ENCODE assay signal across 27 cellular contexts in genomic region chr10:76012928-76013327, GRCh38.
"Had no signal": no experiment of that assay in that cellular context is flagged by ENCODE, and none has a peak within 500 bp of the region (broad histone marks: within the 10 kb centered on the region; RNA-seq: fewer than 3 reads in every experiment).

No MANE protein-coding gene starts in this region.

- H3K27ac Mint-ChIP-seq: activated CD8-positive, alpha-beta memory T cell treated with anti-CD3 and anti-CD28 coated beads, Interleukin-2, amount 10 ng/mL, durations not matched to agents 7 days and 5 days; activated naive CD4-positive, alpha-beta T cell treated with anti-CD3 and anti-CD28 coated beads, Interleukin-2, amount 50 U/mL, for 72 hours; activated naive CD8-positive, alpha-beta T cell treated with anti-CD3 and anti-CD28 coated beads, Interleukin-2, amount 50 U/mL, for 24 hours; T-helper 1 cell treated with Interleukin-12 subunit alpha and Interleukin-12 subunit beta and Interleukin-4 antibody, amounts not matched to agents 30 μg/mL and 1 μg/mL, for 36 hours; WTC11 had no signal

- H3K9me3 ChIP-seq: ascending aorta, SJSA1 had no signal

- H3K4me3 ChIP-seq: ascending aorta, SJSA1 had no signal

- H3K27me3 ChIP-seq: ascending aorta, SJSA1 had no signal

- ATAC-seq: activated CD8-positive, alpha-beta memory T cell treated with anti-CD3 and anti-CD28 coated beads, Interleukin-2, amount 10 ng/mL, durations not matched to agents 7 days and 5 days; activated naive CD4-positive, alpha-beta T cell treated with anti-CD3 and anti-CD28 coated beads, Interleukin-2, amount 50 U/mL, for 72 hours; activated naive CD8-positive, alpha-beta T cell treated with anti-CD3 and anti-CD28 coated beads, Interleukin-2, amount 50 U/mL, for 24 hours; activated T-cell treated with anti-CD3 and anti-CD28 coated beads, Interleukin-2, amount 50 U/mL, for 4 hours; SK-N-SH treated with all-trans-retinoic acid at 6 μM for 48 hours; WTC11 had no signal

- H3K4me1 ChIP-seq: ascending aorta, SJSA1 had no signal

- H3K36me3 Mint-ChIP-seq: activated CD8-positive, alpha-beta memory T cell treated with anti-CD3 and anti-CD28 coated beads, Interleukin-2, amount 10 ng/mL, durations not matched to agents 7 days and 5 days; activated naive CD4-positive, alpha-beta T cell treated with anti-CD3 and anti-CD28 coated beads, Interleukin-2, amount 50 U/mL, for 72 hours; brain; WTC11 had no signal

- DNase-seq: activated CD4-positive, alpha-beta T cell treated with anti-CD3 and anti-CD28 coated beads for 48 hours; activated CD4-positive, alpha-beta T cell treated with anti-CD3 and anti-CD28 coated beads, Interleukin-2, amount 50 U/mL, for 4 hours; activated CD4-positive, CD25-positive, alpha-beta regulatory T cell treated with anti-CD3 and anti-CD28 coated beads, Interleukin-2, amount 50 U/mL, for 72 hours; activated CD8-positive, alpha-beta memory T cell treated with anti-CD3 and anti-CD28 coated beads, Interleukin-2, amount 10 ng/mL, durations not matched to agents 7 days and 5 days; activated effector memory CD4-positive, alpha-beta T cell treated with anti-CD3 and anti-CD28 coated beads, Interleukin-2, amount 50 U/mL, for 16 hours; activated naive CD4-positive, alpha-beta T cell treated with Interleukin-2 at 50 U/mL for 16 hours; activated naive CD8-positive, alpha-beta T cell treated with anti-CD3 and anti-CD28 coated beads, Interleukin-2, amount 50 U/mL, for 24 hours; activated T-cell treated with anti-CD3 and anti-CD28 coated beads, Interleukin-2, amount 50 U/mL, for 4 hours; amniotic stem cell; Karpas-422; MM.1S; NCI-H1105; NCI-H1436; NCI-H1694 treated with DMSO at 0.1 percent for 48 hours; NCI-H2029 treated with DMSO at 0.1 percent for 48 hours; NCI-H510A treated with DMSO at 0.1 percent for 48 hours; NCI-H774; SHP77; SW 1271 had no signal

- H3K27me3 Mint-ChIP-seq: activated CD8-positive, alpha-beta memory T cell treated with anti-CD3 and anti-CD28 coated beads, Interleukin-2, amount 10 ng/mL, durations not matched to agents 7 days and 5 days; central memory CD8-positive, alpha-beta T cell had no signal

- H3K9me3 Mint-ChIP-seq: activated naive CD4-positive, alpha-beta T cell treated with anti-CD3 and anti-CD28 coated beads, Interleukin-2, amount 50 U/mL, for 72 hours; activated naive CD8-positive, alpha-beta T cell treated with anti-CD3 and anti-CD28 coated beads, Interleukin-2, amount 50 U/mL, for 24 hours; activated T-cell treated with anti-CD3 and anti-CD28 coated beads, Interleukin-2, amount 50 U/mL, for 4 hours; brain; central memory CD8-positive, alpha-beta T cell; T-helper 1 cell treated with Interleukin-12 subunit alpha and Interleukin-12 subunit beta and Interleukin-4 antibody, amounts not matched to agents 30 μg/mL and 1 μg/mL, for 36 hours; WTC11 had no signal

- H3K27ac ChIP-seq: ascending aorta, SJSA1 had no signal

- H3K4me1 Mint-ChIP-seq: activated CD8-positive, alpha-beta memory T cell treated with anti-CD3 and anti-CD28 coated beads, Interleukin-2, amount 10 ng/mL, durations not matched to agents 7 days and 5 days; activated naive CD8-positive, alpha-beta T cell treated with anti-CD3 and anti-CD28 coated beads, Interleukin-2, amount 50 U/mL, for 24 hours; central memory CD8-positive, alpha-beta T cell had no signal

- H3K4me3 Mint-ChIP-seq: activated CD8-positive, alpha-beta memory T cell treated with anti-CD3 and anti-CD28 coated beads, Interleukin-2, amount 10 ng/mL, durations not matched to agents 7 days and 5 days; activated naive CD8-positive, alpha-beta T cell treated with anti-CD3 and anti-CD28 coated beads, Interleukin-2, amount 50 U/mL, for 24 hours; activated T-cell treated with anti-CD3 and anti-CD28 coated beads, Interleukin-2, amount 50 U/mL, for 4 hours; brain; central memory CD8-positive, alpha-beta T cell; T-helper 1 cell treated with Interleukin-12 subunit alpha and Interleukin-12 subunit beta and Interleukin-4 antibody, amounts not matched to agents 30 μg/mL and 1 μg/mL, for 36 hours; WTC11 had no signal

- H3K36me3 ChIP-seq: ascending aorta, SJSA1 had no signal
